18 cellular contexts compared by ENCODE assay signal in genomic region chr7:127677433-127678230, GRCh38. TPM values are rescaled to one million over a fixed set of nuclear protein-coding genes. Genes with fewer than 3 reads are reported as not detected.
DNase-seq lines count a peak whose midpoint lies in the region; FAIRE-seq and TF ChIP-seq lines count a peak whose summit lies in the region.
"Had no signal": no experiment of that assay in that cellular context is flagged by ENCODE, and none has a peak within 500 bp of the region (broad histone marks: within the 10 kb centered on the region; RNA-seq: fewer than 3 reads in every experiment).

No MANE protein-coding gene starts in this region.

- H3K4me1 Mint-ChIP-seq in astrocyte (ENCODE audit: low read depth, unreplicated experiment) (peaks cover 40% of the 10 kb centered on the region), neural progenitor cell (peaks cover 29% of the 10 kb centered on the region)

- H3K36me3 ChIP-seq in astrocyte (ENCODE audit: insufficient read depth, low read length) (peaks cover 3% of the 10 kb centered on the region), neural progenitor cell (no peaks in the 10 kb centered on the region), vagina (no peaks in the 10 kb centered on the region)

- H3K4me3 Mint-ChIP-seq in astrocyte (ENCODE audit: unreplicated experiment) (no peak overlapping the region), neural progenitor cell (no peak overlapping the region)

- peak; percentile 39 for DNase-seq in DMS 273 (lab: John Stamatoyannopoulos, UW; ENCODE audit: unreplicated experiment)
- DNase-seq in DMS 273 treated with DMSO at 0.1 percent for 48 hours (lab: John Stamatoyannopoulos, UW), result no peak
- DNase-seq in GM19239 (ENCODE audit: insufficient read length, low spot score), result no peak
- no peak for DNase-seq in astrocyte (ENCODE audit: low read depth)
- no peak for DNase-seq in neural progenitor cell (ENCODE audit: low spot score)
- no peak for DNase-seq in posterior cingulate gyrus
- no peak for DNase-seq in vagina (ENCODE audit: extremely low spot score in 2 of 2)
- no peak for DNase-seq in DMS114 treated with DMSO at 0.1 percent for 48 hours (lab: John Stamatoyannopoulos, UW; ENCODE audit: unreplicated experiment)
- DNase-seq: CD8-positive, alpha-beta memory T cell; DMS153; H7; NCI-H1092; NCI-H2171; NCI-H748 treated with DMSO at 0.1 percent for 48 hours; SHP77 treated with DMSO at 0.1 percent for 48 hours had no signal

- H3K9ac ChIP-seq in astrocyte (ENCODE audit: low read length) (no peak overlapping the region), neural progenitor cell (no peak overlapping the region)
- H3K9ac ChIP-seq: BLaER1 had no signal

- H3K27ac Mint-ChIP-seq in astrocyte (ENCODE audit: unreplicated experiment), result no peak overlapping the region
- H3K27ac Mint-ChIP-seq in neural progenitor cell, result no peak overlapping the region

- H3K27me3 ChIP-seq in astrocyte (ENCODE audit: insufficient read depth, low read length), result no peaks in the 10 kb centered on the region
- no peaks in the 10 kb centered on the region for H3K27me3 ChIP-seq in neural progenitor cell
- H3K27me3 ChIP-seq in vagina, result no peaks in the 10 kb centered on the region
- H3K27me3 ChIP-seq: BLaER1 had no signal

- no peak overlapping the region for H3K27ac ChIP-seq in astrocyte (ENCODE audit: low read depth, low read length)
- no peak overlapping the region for H3K27ac ChIP-seq in neural progenitor cell
- no peak overlapping the region for H3K27ac ChIP-seq in vagina
- H3K27ac ChIP-seq: 22Rv1, BLaER1 had no signal

- H3K79me2 ChIP-seq in astrocyte (ENCODE audit: insufficient read depth, low read length), result peaks cover 98% of the 10 kb centered on the region
- peaks cover 97% of the 10 kb centered on the region for H3K79me2 ChIP-seq in neural progenitor cell (ENCODE audit: low read depth)

- no peak overlapping the region for H3K4me3 ChIP-seq in astrocyte (ENCODE audit: insufficient read depth, low read depth, low read length)
- no peak overlapping the region for H3K4me3 ChIP-seq in neural progenitor cell
- H3K4me3 ChIP-seq in vagina, result no peak overlapping the region
- H3K4me3 ChIP-seq: BLaER1 had no signal

- H3K4me2 ChIP-seq in astrocyte (ENCODE audit: low read length) (peak overlapping the region; percentile 70), neural progenitor cell (peak overlapping the region; percentile 19)
- H3K4me2 ChIP-seq: BLaER1 had no signal

- H3K36me3 Mint-ChIP-seq in astrocyte (ENCODE audit: low read depth, unreplicated experiment), result peaks cover 15% of the 10 kb centered on the region
- H3K36me3 Mint-ChIP-seq in neural progenitor cell, result peaks cover 25% of the 10 kb centered on the region

- no peak for TF ChIP-seq CTCF in astrocyte (IDR thresholded peaks at IDR 0.05; ENCODE audit: insufficient read depth, low read depth, low read length)
- no peak for TF ChIP-seq CTCF in neural progenitor cell (IDR thresholded peaks at IDR 0.05)
- no peak for TF ChIP-seq CTCF in vagina (IDR thresholded peaks at IDR 0.05)

- H3K4me1 ChIP-seq in astrocyte (ENCODE audit: insufficient read depth, low read length), result peaks cover 25% of the 10 kb centered on the region
- peaks cover 19% of the 10 kb centered on the region for H3K4me1 ChIP-seq in neural progenitor cell
- peaks cover 12% of the 10 kb centered on the region for H3K4me1 ChIP-seq in vagina
- H3K4me1 ChIP-seq: BLaER1 had no signal

- H4K20me1 ChIP-seq in astrocyte (ENCODE audit: insufficient read depth, low read length) (peaks cover 87% of the 10 kb centered on the region), neural progenitor cell (ENCODE audit: low read depth) (peaks cover 52% of the 10 kb centered on the region)

- no peaks in the 10 kb centered on the region for H3F3A ChIP-seq in neural progenitor cell (ENCODE audit: low read depth)

- no peak overlapping the region for H2AFZ ChIP-seq in astrocyte (ENCODE audit: low read depth, low read length)
- H2AFZ ChIP-seq in neural progenitor cell (replicated peaks), result no peak overlapping the region

- FAIRE-seq in GM19239 (lab: Jason Lieb, UNC) (peak; percentile 33), astrocyte (lab: Jason Lieb, UNC) (no peak)

- H3K9me3 Mint-ChIP-seq in astrocyte (ENCODE audit: unreplicated experiment) (no peaks in the 10 kb centered on the region), neural progenitor cell (peaks cover 11% of the 10 kb centered on the region)

- H3K9me3 ChIP-seq in astrocyte (ENCODE audit: insufficient read depth, low read depth, low read length) (no peaks in the 10 kb centered on the region), neural progenitor cell (ENCODE audit: low read depth) (no peaks in the 10 kb centered on the region), vagina (no peaks in the 10 kb centered on the region)

- no peaks in the 10 kb centered on the region for H3K27me3 Mint-ChIP-seq in astrocyte (ENCODE audit: low read depth, unreplicated experiment)
- H3K27me3 Mint-ChIP-seq in neural progenitor cell (ENCODE audit: insufficient read depth, low read depth), result peaks cover 2% of the 10 kb centered on the region

- intact Hi-C loops in posterior cingulate gyrus (cut with DNase I), result no loop called here
- intact Hi-C loops in vagina (cut with DNase I), result no loop called here

- no peak for TF ChIP-seq POLR2A in vagina (IDR thresholded peaks at IDR 0.05)

RNA-seq across cellular contexts. Expression of gene SND1, which starts 25.6 kb away (rescaled TPM):
- total RNA-seq in astrocyte (267 and 278 TPM in 2 replicates), neural progenitor cell (ENCODE audit: low replicate concordance) (146 and 154 TPM in 2 replicates), vagina (85.9 TPM)

RNA-seq across cellular contexts. Expression of gene PAX4, which starts 59.7 kb away (rescaled TPM):
- not detected in 2 replicates for total RNA-seq in astrocyte
- total RNA-seq in neural progenitor cell (ENCODE audit: low replicate concordance), result not detected in 2 replicates
- total RNA-seq in vagina, result not detected
- total RNA-seq: CD8-positive, alpha-beta memory T cell; HT1080 had no signal
